15 cellular contexts compared by ENCODE assay signal in the genomic region with DNA sequence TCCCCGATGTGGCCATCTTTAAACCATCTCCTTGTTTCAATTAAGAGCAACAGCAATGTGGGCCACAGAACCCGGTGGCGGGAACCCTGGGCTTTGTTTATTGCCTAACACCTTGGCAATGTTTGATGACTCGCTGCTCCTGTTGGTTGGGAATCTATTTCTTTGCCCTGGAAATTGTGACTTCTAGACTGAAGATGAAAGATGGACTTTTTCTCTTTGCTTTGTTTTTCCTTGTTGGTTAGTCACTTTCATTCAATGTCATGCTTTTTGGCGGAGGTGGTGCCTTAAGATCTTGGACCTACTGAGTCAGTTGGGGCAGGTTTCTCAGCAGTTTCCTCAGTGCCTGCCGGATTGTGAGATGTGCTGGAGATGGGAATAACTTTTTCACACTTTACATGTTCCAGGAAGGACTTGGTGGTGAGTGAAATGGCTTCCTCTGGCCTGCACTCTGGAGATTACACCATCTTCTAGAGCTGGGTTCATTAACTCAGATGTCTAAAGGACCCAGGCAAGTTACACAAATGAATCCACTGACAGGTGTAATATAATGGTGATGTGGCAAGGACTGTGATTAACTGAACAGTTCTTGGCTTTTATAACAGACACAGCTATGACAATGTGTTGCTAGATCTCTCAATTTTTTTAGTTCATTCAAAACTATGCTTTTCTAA. TPM values are rescaled to one million over a fixed set of nuclear protein-coding genes. Genes with fewer than 3 reads are reported as not detected.
DNase-seq lines count a peak whose midpoint lies in the region; ATAC-seq and TF ChIP-seq lines count a peak whose summit lies in the region.
"Had no signal": no experiment of that assay in that cellular context is flagged by ENCODE, and none has a peak within 500 bp of the region (broad histone marks: within the 10 kb centered on the region; RNA-seq: fewer than 3 reads in every experiment).

No MANE protein-coding gene starts in this region.

- no peak for TF ChIP-seq CTCF in HFFc6 (IDR thresholded peaks at IDR 0.05)

- H3K36me3 Mint-ChIP-seq in HFFc6 (ENCODE audit: low read depth): no peaks in the 10 kb centered on the region
- H3K36me3 Mint-ChIP-seq: mesothelial cell of epicardium had no signal

- H3K4me3 Mint-ChIP-seq in stimulated activated naive CD8-positive, alpha-beta T cell treated with anti-CD3 and anti-CD28 coated beads, Interleukin-15, amount 100 ng/mL, for 72 hours: no peak overlapping the region
- no peak overlapping the region for H3K4me3 Mint-ChIP-seq in HFFc6
- H3K4me3 Mint-ChIP-seq: IgD-negative memory B cell, mesothelial cell of epicardium, nephron progenitor cell had no signal

- no peak overlapping the region for H3K27ac Mint-ChIP-seq in stimulated activated naive CD8-positive, alpha-beta T cell treated with anti-CD3 and anti-CD28 coated beads, Interleukin-15, amount 100 ng/mL, for 72 hours
- no peak overlapping the region for H3K27ac Mint-ChIP-seq in HFFc6
- H3K27ac Mint-ChIP-seq: IgD-negative memory B cell, mesothelial cell of epicardium had no signal

- peaks cover 8% of the 10 kb centered on the region for H3K4me1 Mint-ChIP-seq in stimulated activated naive CD8-positive, alpha-beta T cell treated with anti-CD3 and anti-CD28 coated beads, Interleukin-15, amount 100 ng/mL, for 72 hours
- no peaks in the 10 kb centered on the region for H3K4me1 Mint-ChIP-seq in HFFc6 (ENCODE audit: low read depth)

- DNase-seq in stimulated activated naive CD8-positive, alpha-beta T cell treated with anti-CD3 and anti-CD28 coated beads, Interleukin-15, Interleukin-2, amounts not matched to agents 100 U/mL and 50 U/mL, for 24 hours: peak; percentile 20
- no peak for DNase-seq in stimulated activated naive CD8-positive, alpha-beta T cell treated with anti-CD3 and anti-CD28 coated beads, Interleukin-15, amount 100 ng/mL, for 72 hours
- DNase-seq in activated naive CD4-positive, alpha-beta T cell treated with anti-CD3 and anti-CD28 coated beads, Interleukin-2, amount 50 U/mL, for 16 hours: peak; percentile 61
- DNase-seq in renal cortical epithelial cell (ENCODE audit: low read depth) (peak; percentile 59), stromal cell of bone marrow (ENCODE audit: low read depth) (peak; percentile 33), HCEC 1CT (no peak), HFFc6 (no peak), NAMALWA (ENCODE audit: low spot score) (no peak)
- DNase-seq: dermis blood vessel endothelial cell, NCI-H1930, NCI-H446 treated with DMSO at 0.1 percent for 48 hours, nephron progenitor cell, psoas muscle had no signal

- no peaks in the 10 kb centered on the region for H3K9me3 Mint-ChIP-seq in stimulated activated naive CD8-positive, alpha-beta T cell treated with anti-CD3 and anti-CD28 coated beads, Interleukin-15, amount 100 ng/mL, for 72 hours
- H3K9me3 Mint-ChIP-seq in HFFc6: peaks cover 38% of the 10 kb centered on the region
- H3K9me3 Mint-ChIP-seq: IgD-negative memory B cell, mesothelial cell of epicardium, nephron progenitor cell had no signal

- no peaks in the 10 kb centered on the region for H3K27me3 Mint-ChIP-seq in stimulated activated naive CD8-positive, alpha-beta T cell treated with anti-CD3 and anti-CD28 coated beads, Interleukin-15, amount 100 ng/mL, for 72 hours
- no peaks in the 10 kb centered on the region; the same call in 1 of the 2 replicates for H3K27me3 Mint-ChIP-seq in HFFc6 (ENCODE audit: insufficient read depth)

- peak; percentile 42 for ATAC-seq in stimulated activated naive CD8-positive, alpha-beta T cell treated with anti-CD3 and anti-CD28 coated beads, Interleukin-15, Interleukin-2, amounts not matched to agents 100 U/mL and 50 U/mL, for 24 hours
- ATAC-seq in stimulated activated naive CD8-positive, alpha-beta T cell treated with anti-CD3 and anti-CD28 coated beads, Interleukin-15, amount 100 ng/mL, for 72 hours: no peak
- ATAC-seq: psoas muscle had no signal

RNA-seq across cellular contexts. Expression of gene TSHZ2, which starts 56.3 kb away (rescaled TPM):
- 0.17 and 0.30 TPM in 2 replicates for total RNA-seq in renal cortical epithelial cell
- not detected for total RNA-seq in HFFc6 (2021; fragmentation: NEBNext Ultra II Directional; extraction: Animal tissue kit (Norgen Biotek cat#: 25700))

Comparison
In these comparisons a context has a peak if more than half of its experiments do, and no peak if none do; other contexts are left out.
1. DNase-seq: peak in stimulated activated naive CD8-positive, alpha-beta T cell treated with anti-CD3 and anti-CD28 coated beads, Interleukin-15, Interleukin-2, amounts not matched to agents 100 U/mL and 50 U/mL, for 24 hours (single experiment), activated naive CD4-positive, alpha-beta T cell treated with anti-CD3 and anti-CD28 coated beads, Interleukin-2, amount 50 U/mL, for 16 hours (single experiment), renal cortical epithelial cell (single experiment) and stromal cell of bone marrow (single experiment); none in stimulated activated naive CD8-positive, alpha-beta T cell treated with anti-CD3 and anti-CD28 coated beads, Interleukin-15, amount 100 ng/mL, for 72 hours (0 of 2), HCEC 1CT (single experiment), HFFc6 (single experiment) and NAMALWA (single experiment).